ENCODE assay signal across 8 cellular contexts in genomic region chr15:42547926-42548257, GRCh38. TPM values are rescaled to one million over a fixed set of nuclear protein-coding genes. Genes with fewer than 3 reads are reported as not detected.
A peak's percentile ranks its signal among the peaks of the same experiment; 100 is the strongest.
DNase-seq lines count a peak whose midpoint lies in the region; ATAC-seq, FAIRE-seq and TF ChIP-seq lines count a peak whose summit lies in the region.

No MANE protein-coding gene starts in this region.

- no peaks in the 10 kb centered on the region for H3K27me3 ChIP-seq in CD8-positive, alpha-beta memory T cell (ENCODE audit: insufficient read depth, low read length, poor library complexity, severe bottlenecking)
- no peaks in the 10 kb centered on the region for H3K27me3 ChIP-seq in gastrocnemius medialis

- H3K27me3 Mint-ChIP-seq in CD8-positive, alpha-beta memory T cell: no peaks in the 10 kb centered on the region
- no peaks in the 10 kb centered on the region for H3K27me3 Mint-ChIP-seq in activated T-helper 2 cell treated with anti-CD3 and anti-CD28 coated beads, Interferon-gamma antibody, Interleukin-2, Interleukin-4, amounts not matched to agents 10 μg/mL and 5 μg/mL and 100 μg/mL, durations not matched to agents 14 hours and 24 hours and 36 hours (ENCODE audit: low read depth)

- POLR2A ChIA-PET in CD8-positive, alpha-beta memory T cell (lab: Charles Lee): interaction anchor here (0.6 to 3.0 kb wide), 7 partner anchors 9 to 372 kb away, joined by 3 to 18 read pairs (median 3); partner anchors contain the start of genes SNAP23, STARD9 and ZNF106

- FAIRE-seq in urothelium cell line (lab: Jason Lieb, UNC): no peak

- peak overlapping the region; percentile 84 to 99 (median 95) for H3K27ac Mint-ChIP-seq in CD8-positive, alpha-beta memory T cell
- H3K27ac Mint-ChIP-seq in activated T-helper 2 cell treated with anti-CD3 and anti-CD28 coated beads, Interferon-gamma antibody, Interleukin-2, Interleukin-4, amounts not matched to agents 10 μg/mL and 5 μg/mL and 100 μg/mL, durations not matched to agents 14 hours and 24 hours and 36 hours: peak overlapping the region; percentile 92

- in situ Hi-C loops in gastrocnemius medialis (cut with MboI; ENCODE audit: low sequenced_read_pairs in 4 of 4): loop anchor here in 1 of 4 donors (10.0 kb wide), 1 partner anchor 97 kb away; no protein-coding TSS in a partner anchor

- H3K9me3 Mint-ChIP-seq in CD8-positive, alpha-beta memory T cell: no peaks in the 10 kb centered on the region
- no peaks in the 10 kb centered on the region for H3K9me3 Mint-ChIP-seq in activated T-helper 2 cell treated with anti-CD3 and anti-CD28 coated beads, Interferon-gamma antibody, Interleukin-2, Interleukin-4, amounts not matched to agents 10 μg/mL and 5 μg/mL and 100 μg/mL, durations not matched to agents 14 hours and 24 hours and 36 hours

- ATAC-seq in HG02870 (IDR thresholded peaks at IDR 0.05; ENCODE audit: unreplicated experiment) (peak; percentile 6), left cardiac atrium (peak; percentile 21 to 27), gastrocnemius medialis (peak; percentile 3 to 14)

- CTCF ChIA-PET in CD8-positive, alpha-beta memory T cell (lab: Charles Lee): interaction anchor here (0.8 to 1.3 kb wide), 5 partner anchors 13 to 101 kb away, joined by 3 to 4 read pairs (median 3); partner anchors contain the start of gene ZNF106

- peaks cover 48 to 66% (median 66%) of the 10 kb centered on the region in 3 donors for H3K4me1 Mint-ChIP-seq in CD8-positive, alpha-beta memory T cell
- H3K4me1 Mint-ChIP-seq in activated T-helper 2 cell treated with anti-CD3 and anti-CD28 coated beads, Interferon-gamma antibody, Interleukin-2, Interleukin-4, amounts not matched to agents 10 μg/mL and 5 μg/mL and 100 μg/mL, durations not matched to agents 14 hours and 24 hours and 36 hours (ENCODE audit: low read depth): peaks cover 35% of the 10 kb centered on the region

- intact Hi-C loops in activated T-helper 2 cell treated with anti-CD3 and anti-CD28 coated beads, Interferon-gamma antibody, Interleukin-2, Interleukin-4, amounts not matched to agents 10 μg/mL and 5 μg/mL and 100 μg/mL, durations not matched to agents 14 hours and 24 hours and 36 hours (cut with micrococcal nuclease): loop anchor here (1.0 to 2.0 kb wide), 3 partner anchors 27 to 102 kb away; partner anchors contain the start of genes STARD9 and ZNF106
- intact Hi-C loops in left cardiac atrium (cut with DNase I): loop anchor here (1.0 to 10.0 kb wide), 3 partner anchors 27 to 107 kb away; partner anchors contain the start of gene STARD9 (in 1 of the 2)
- intact Hi-C loops in gastrocnemius medialis (cut with DNase I; ENCODE audit: low total_unique reads): loop anchor here (1.0 to 5.0 kb wide), 3 partner anchors 27 to 102 kb away; partner anchors contain the start of genes SNAP23 and STARD9

- TF ChIP-seq POLR2A in gastrocnemius medialis (IDR thresholded peaks at IDR 0.05): no peak

- no peaks in the 10 kb centered on the region for H3K9me3 ChIP-seq in CD8-positive, alpha-beta memory T cell (ENCODE audit: low read length)
- H3K9me3 ChIP-seq in gastrocnemius medialis: no peaks in the 10 kb centered on the region

- no peak for DNase-seq in CD8-positive, alpha-beta memory T cell
- DNase-seq in activated T-helper 2 cell treated with anti-CD3 and anti-CD28 coated beads, Interferon-gamma antibody, Interleukin-2, Interleukin-4, amounts not matched to agents 10 μg/mL and 5 μg/mL and 100 μg/mL, durations not matched to agents 14 hours and 24 hours and 36 hours (ENCODE audit: low spot score): no peak
- DNase-seq in left cardiac atrium: no peak
- no peak for DNase-seq in gastrocnemius medialis
- DNase-seq in hippocampal formation (lab: John Stamatoyannopoulos, UW): no peak
- DNase-seq in urothelium cell line (ENCODE audit: low spot score): no peak
- no peak for DNase-seq in activated gamma-delta T cell (lab: John Stamatoyannopoulos, UW)

- H3K36me3 Mint-ChIP-seq in CD8-positive, alpha-beta memory T cell: peaks cover 0 to 48% (median 4%) of the 10 kb centered on the region in 3 donors
- peaks cover 40% of the 10 kb centered on the region for H3K36me3 Mint-ChIP-seq in activated T-helper 2 cell treated with anti-CD3 and anti-CD28 coated beads, Interferon-gamma antibody, Interleukin-2, Interleukin-4, amounts not matched to agents 10 μg/mL and 5 μg/mL and 100 μg/mL, durations not matched to agents 14 hours and 24 hours and 36 hours (ENCODE audit: low read depth)

- H3K27ac ChIP-seq in CD8-positive, alpha-beta memory T cell (ENCODE audit: low read depth, low read length): peak overlapping the region; percentile 99
- peak overlapping the region; percentile 84 to 95 (median 90) for H3K27ac ChIP-seq in gastrocnemius medialis

- peaks cover 33% of the 10 kb centered on the region for H3K4me1 ChIP-seq in CD8-positive, alpha-beta memory T cell (ENCODE audit: insufficient read depth, low read length)
- peaks cover 27 to 30% of the 10 kb centered on the region in 2 donors for H3K4me1 ChIP-seq in gastrocnemius medialis

- H3K4me3 Mint-ChIP-seq in CD8-positive, alpha-beta memory T cell: peak overlapping the region; percentile 92 to 99 (median 96)
- H3K4me3 Mint-ChIP-seq in activated T-helper 2 cell treated with anti-CD3 and anti-CD28 coated beads, Interferon-gamma antibody, Interleukin-2, Interleukin-4, amounts not matched to agents 10 μg/mL and 5 μg/mL and 100 μg/mL, durations not matched to agents 14 hours and 24 hours and 36 hours (ENCODE audit: low read depth): peak overlapping the region; percentile 92

- H3K36me3 ChIP-seq in CD8-positive, alpha-beta memory T cell (ENCODE audit: insufficient read depth, low read length): peaks cover 6% of the 10 kb centered on the region
- H3K36me3 ChIP-seq in gastrocnemius medialis: peaks cover 5 to 31% of the 10 kb centered on the region in 2 donors

- no peak for TF ChIP-seq CTCF in gastrocnemius medialis (IDR thresholded peaks at IDR 0.05 in 4 of 5, conservative IDR thresholded peaks at IDR 0.05 in 1 of 5)

- peak overlapping the region; percentile 100 for H3K4me3 ChIP-seq in CD8-positive, alpha-beta memory T cell (ENCODE audit: low read length)
- peak overlapping the region; percentile 79 to 100 (median 88) for H3K4me3 ChIP-seq in gastrocnemius medialis

RNA-seq across cellular contexts. Expression of gene LRRC57, which starts 0.7 kb away (rescaled TPM):
- total RNA-seq in CD8-positive, alpha-beta memory T cell: 10 to 100 TPM; 23.7 to 24.7 TPM
- 6.8 TPM for polyA plus RNA-seq in CD8-positive, alpha-beta memory T cell
- total RNA-seq in activated T-helper 2 cell treated with anti-CD3 and anti-CD28 coated beads, Interferon-gamma antibody, Interleukin-2, Interleukin-4, amounts not matched to agents 10 μg/mL and 5 μg/mL and 100 μg/mL, durations not matched to agents 14 hours and 24 hours and 36 hours: 21.0 and 22.5 TPM in 2 replicates
- total RNA-seq in left cardiac atrium (10 to 100 TPM; 13.8 to 15.6 TPM), gastrocnemius medialis (10 to 100 TPM in 2 of 4 donors, 1 to 10 TPM in 2; 6.0 to 15.4 (median 10.0) TPM)

RNA-seq across cellular contexts. Expression of gene HAUS2, which starts 0.7 kb away (rescaled TPM):
- total RNA-seq in CD8-positive, alpha-beta memory T cell: 10 to 100 TPM; 56.7 to 56.8 TPM
- polyA plus RNA-seq in CD8-positive, alpha-beta memory T cell: 33.4 TPM
- 42.9 and 45.5 TPM in 2 replicates for total RNA-seq in activated T-helper 2 cell treated with anti-CD3 and anti-CD28 coated beads, Interferon-gamma antibody, Interleukin-2, Interleukin-4, amounts not matched to agents 10 μg/mL and 5 μg/mL and 100 μg/mL, durations not matched to agents 14 hours and 24 hours and 36 hours
- 10 to 100 TPM; 11.7 to 14.9 TPM for total RNA-seq in left cardiac atrium
- total RNA-seq in gastrocnemius medialis: 10 to 100 TPM; 24.7 to 31.9 (median 27.8) TPM

RNA-seq across cellular contexts. Expression of gene STARD9, which starts 27.5 kb away (rescaled TPM):
- 1 to 10 TPM; 6.5 to 7.6 TPM for total RNA-seq in CD8-positive, alpha-beta memory T cell
- 1.3 TPM for polyA plus RNA-seq in CD8-positive, alpha-beta memory T cell
- total RNA-seq in activated T-helper 2 cell treated with anti-CD3 and anti-CD28 coated beads, Interferon-gamma antibody, Interleukin-2, Interleukin-4, amounts not matched to agents 10 μg/mL and 5 μg/mL and 100 μg/mL, durations not matched to agents 14 hours and 24 hours and 36 hours: 10.0 and 11.9 TPM in 2 replicates
- 10 to 100 TPM in 1 of 2 donors, 1 to 10 TPM in 1; 7.1 to 10.9 TPM for total RNA-seq in left cardiac atrium
- total RNA-seq in gastrocnemius medialis: 1 to 10 TPM; 1.6 to 3.5 (median 2.0) TPM

RNA-seq across cellular contexts. Expression of gene SNAP23, which starts 52.5 kb away (rescaled TPM):
- total RNA-seq in CD8-positive, alpha-beta memory T cell: 10 to 100 TPM; 48.1 to 54.4 TPM
- 59.5 TPM for polyA plus RNA-seq in CD8-positive, alpha-beta memory T cell
- total RNA-seq in activated T-helper 2 cell treated with anti-CD3 and anti-CD28 coated beads, Interferon-gamma antibody, Interleukin-2, Interleukin-4, amounts not matched to agents 10 μg/mL and 5 μg/mL and 100 μg/mL, durations not matched to agents 14 hours and 24 hours and 36 hours: 78.0 and 78.9 TPM in 2 replicates
- total RNA-seq in left cardiac atrium (10 to 100 TPM; 32.0 to 35.0 TPM), gastrocnemius medialis (10 to 100 TPM; 26.7 to 74.3 (median 40.2) TPM)

RNA-seq across cellular contexts. Expression of gene ZNF106, which starts 57.0 kb away (rescaled TPM):
- total RNA-seq in CD8-positive, alpha-beta memory T cell: 10 to 100 TPM; 48.5 to 50.0 TPM
- polyA plus RNA-seq in CD8-positive, alpha-beta memory T cell: 51.6 TPM
- 64.1 and 65.8 TPM in 2 replicates for total RNA-seq in activated T-helper 2 cell treated with anti-CD3 and anti-CD28 coated beads, Interferon-gamma antibody, Interleukin-2, Interleukin-4, amounts not matched to agents 10 μg/mL and 5 μg/mL and 100 μg/mL, durations not matched to agents 14 hours and 24 hours and 36 hours
- total RNA-seq in left cardiac atrium (100 to 1,000 TPM; 379 to 380 TPM), gastrocnemius medialis (100 to 1,000 TPM; 340 to 487 (median 414) TPM)
